In the genomic region with DNA sequence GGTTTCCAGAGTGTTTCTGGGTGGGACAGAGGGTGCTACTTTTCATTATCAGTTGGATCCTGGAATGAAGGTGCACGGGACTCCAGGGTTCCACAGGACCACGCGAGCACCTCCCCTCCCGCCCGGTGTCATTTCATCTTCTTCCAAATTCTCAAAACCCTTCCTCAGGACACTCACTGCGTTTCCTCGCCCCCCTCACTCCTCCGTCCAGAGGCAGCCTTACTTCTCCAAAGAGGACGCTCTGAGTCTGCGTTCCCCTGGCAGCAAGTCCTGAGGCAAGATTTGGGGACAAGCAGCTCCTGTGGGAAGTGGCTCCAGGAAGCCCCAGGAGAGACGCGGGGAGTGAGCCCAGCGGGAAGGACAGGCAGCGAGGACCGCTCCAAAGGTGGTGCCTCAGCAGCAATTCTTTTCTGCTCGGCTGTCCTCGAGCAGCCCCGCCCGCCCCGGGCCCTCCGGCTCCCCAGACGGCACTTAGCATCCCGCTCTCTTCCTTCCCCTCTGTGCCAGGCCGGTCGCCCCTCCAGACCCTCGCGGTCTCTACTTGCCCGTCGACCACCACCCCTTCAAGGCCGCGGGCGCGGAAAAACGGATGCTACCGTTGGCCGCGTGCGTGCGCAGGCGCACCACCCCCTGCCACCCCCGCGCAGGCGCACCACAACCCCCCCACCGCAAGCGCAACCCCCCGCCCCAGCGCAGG, we compare ENCODE assay signal across 8 cellular contexts. TPM values are rescaled to one million over a fixed set of nuclear protein-coding genes. Genes with fewer than 3 reads are reported as not detected.
A peak's percentile ranks its signal among the peaks of the same experiment; 100 is the strongest.
DNase-seq lines count a peak whose midpoint lies in the region; ATAC-seq lines count a peak whose summit lies in the region.

No MANE protein-coding gene starts in this region.

- H3K4me1 ChIP-seq in mononuclear cell (ENCODE audit: insufficient read depth, low read length), result peaks cover 72% of the 10 kb centered on the region

- no peaks in the 10 kb centered on the region for H3K9me3 ChIP-seq in mononuclear cell (ENCODE audit: low read depth, low read length)

- ATAC-seq in central memory CD8-positive, alpha-beta T cell (replicated peaks; ENCODE audit: extremely low read depth, poor library complexity, severe bottlenecking), result peak; percentile 41

- H3K36me3 ChIP-seq in H7 (replicated peaks; ENCODE audit: control insufficient read depth, insufficient read depth, low read length), result peaks cover 2% of the 10 kb centered on the region; the same call in 1 of the 2 replicates

- peaks cover 63% of the 10 kb centered on the region for H3K4me1 Mint-ChIP-seq in central memory CD8-positive, alpha-beta T cell

- H3K36me3 Mint-ChIP-seq in central memory CD8-positive, alpha-beta T cell (ENCODE audit: insufficient read depth), result peaks cover 21% of the 10 kb centered on the region

- H3K27me3 ChIP-seq in H7 (ENCODE audit: control insufficient read depth, insufficient read depth, low read length), result no peaks in the 10 kb centered on the region; the same call in 1 of the 2 replicates
- no peaks in the 10 kb centered on the region for H3K27me3 ChIP-seq in mononuclear cell (ENCODE audit: insufficient read depth, low read length)

- no peaks in the 10 kb centered on the region for H3K27me3 Mint-ChIP-seq in central memory CD8-positive, alpha-beta T cell

- H3K4me3 ChIP-seq in H7 (ENCODE audit: insufficient read depth, low read depth, low read length), result peak overlapping the region; percentile 91
- H3K4me3 ChIP-seq in mononuclear cell (ENCODE audit: low read length), result peak overlapping the region; percentile 85

- H3K27ac Mint-ChIP-seq in central memory CD8-positive, alpha-beta T cell (ENCODE audit: low read depth), result peak overlapping the region; percentile 96

- DNase-seq in DMS79 treated with DMSO at 0.1 percent for 48 hours (lab: John Stamatoyannopoulos, UW) (peak; percentile 10), DMS79 (lab: John Stamatoyannopoulos, UW) (no peak), H7 (no peak), LHCN-M2 (ENCODE audit: low read depth) (peak; percentile 32), NCI-H82 treated with DMSO at 0.1 percent for 48 hours (lab: John Stamatoyannopoulos, UW; ENCODE audit: unreplicated experiment) (no peak)
- no peak for DNase-seq in central memory CD8-positive, alpha-beta T cell (ENCODE audit: low spot score in 2 of 2)
- no peak for DNase-seq in effector CD8-positive, alpha-beta T cell (lab: John Stamatoyannopoulos, UW)

- peak overlapping the region; percentile 92 for H3K4me3 Mint-ChIP-seq in central memory CD8-positive, alpha-beta T cell

- no peaks in the 10 kb centered on the region for H3K9me3 Mint-ChIP-seq in central memory CD8-positive, alpha-beta T cell

RNA-seq across cellular contexts. Expression of gene LRRC27, which starts 0.6 kb away (rescaled TPM):
- total RNA-seq in H7 (2014; rRNA removed; shearing (Covaris generic)), result 4.0 and 5.7 TPM in 2 replicates
- 3.7 and 5.1 TPM in 2 replicates for total RNA-seq in LHCN-M2 (2014; rRNA removed)
- polyA plus RNA-seq in LHCN-M2 (2012), result 5.1 TPM
- total RNA-seq in mononuclear cell, result 1.4 TPM

RNA-seq across cellular contexts. Expression of gene STK32C, which starts 23.7 kb away (rescaled TPM):
- total RNA-seq in H7 (2014; rRNA removed; shearing (Covaris generic)), result 24.9 and 31.4 TPM in 2 replicates
- 11.8 and 12.6 TPM in 2 replicates for total RNA-seq in LHCN-M2 (2014; rRNA removed)
- polyA plus RNA-seq in LHCN-M2 (2012), result 25.8 TPM
- total RNA-seq in mononuclear cell, result 4.2 TPM

Comparison
In these comparisons a context has a peak if more than half of its experiments do, and no peak if none do; other contexts are left out.
1. DNase-seq: peak in DMS79 treated with DMSO at 0.1 percent for 48 hours (single experiment) and LHCN-M2 (single experiment); none in DMS79 (single experiment), H7 (single experiment), central memory CD8-positive, alpha-beta T cell (0 of 2), NCI-H82 treated with DMSO at 0.1 percent for 48 hours (single experiment) and effector CD8-positive, alpha-beta T cell (single experiment).